ENCODE assay signal across 9 cellular contexts in the genomic region with DNA sequence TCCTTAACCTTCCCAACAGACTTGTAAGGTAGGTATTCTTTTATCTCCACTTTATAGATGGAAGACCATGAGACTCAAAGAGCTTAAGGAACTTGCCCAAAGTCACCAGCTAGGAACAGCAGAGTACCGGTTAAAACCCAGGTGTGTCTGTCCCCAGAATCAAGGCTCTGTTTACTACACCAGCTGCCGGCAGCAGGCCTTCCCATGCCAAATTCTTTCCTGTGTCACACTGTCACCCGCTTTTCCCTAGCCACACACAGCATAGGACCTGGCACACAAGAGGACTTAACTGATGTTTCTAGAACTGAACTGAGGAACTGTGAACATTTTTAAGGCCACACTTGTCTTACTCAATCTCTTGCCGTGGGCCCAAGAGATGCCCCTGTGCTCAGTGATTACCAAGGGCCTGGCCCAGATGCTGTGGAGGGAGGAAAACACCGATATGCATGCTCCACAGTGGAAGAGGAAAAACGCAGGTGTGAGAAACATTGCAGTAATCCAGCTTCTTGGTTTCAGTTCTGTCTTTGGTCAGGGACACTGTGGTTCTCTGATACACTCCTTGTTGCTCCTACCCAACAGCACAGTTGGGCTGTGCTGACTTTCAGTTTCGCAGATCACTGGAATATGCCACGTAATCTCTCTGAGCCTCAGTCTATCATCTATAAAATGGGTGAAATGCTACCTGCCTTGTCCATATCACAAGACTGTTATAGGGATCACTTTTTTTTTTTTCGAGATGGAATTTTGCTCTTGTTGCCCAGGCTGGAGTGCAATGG. TPM values are rescaled to one million over a fixed set of nuclear protein-coding genes. Genes with fewer than 3 reads are reported as not detected.
DNase-seq lines count a peak whose midpoint lies in the region; ATAC-seq and TF ChIP-seq lines count a peak whose summit lies in the region.
"Had no signal": no experiment of that assay in that cellular context is flagged by ENCODE, and none has a peak within 500 bp of the region (broad histone marks: within the 10 kb centered on the region; RNA-seq: fewer than 3 reads in every experiment).

No MANE protein-coding gene starts in this region.

- in situ Hi-C loops in GM13977 (cut with MboI; ENCODE audit: low pct_unique_long_range_greater_than_20kb, low sequenced_read_pairs, unreplicated experiment), result no loop called here

- H3K27ac ChIP-seq in KMS-11 (peak overlapping the region; percentile 84), left lung (peak overlapping the region; percentile 53 to 65)

- H3K4me3 ChIP-seq in KMS-11 (IDR thresholded peaks at IDR 0.05; ENCODE audit: insufficient read depth, low read depth, low read length) (peak overlapping the region; percentile 96), left lung (no peak overlapping the region)

- H3K79me2 ChIP-seq in KMS-11 (ENCODE audit: insufficient read depth, low read depth), result no peaks in the 10 kb centered on the region

- no peaks in the 10 kb centered on the region for H4K20me1 ChIP-seq in KMS-11 (ENCODE audit: insufficient read depth)

- no peak overlapping the region for H3K27ac Mint-ChIP-seq in nephron progenitor cell

- H3K9me3 Mint-ChIP-seq in nephron progenitor cell, result peaks cover 21% of the 10 kb centered on the region

- H3K36me3 Mint-ChIP-seq in nephron progenitor cell (ENCODE audit: low read depth), result no peaks in the 10 kb centered on the region

- H3K4me1 ChIP-seq in KMS-11 (ENCODE audit: low read depth, poor library complexity, severe bottlenecking) (peaks cover 43% of the 10 kb centered on the region), left lung (peaks cover 0 to 11% of the 10 kb centered on the region in 2 donors)

- H2AFZ ChIP-seq in KMS-11 (ENCODE audit: low read depth), result peak overlapping the region; percentile 49

- intact Hi-C loops in left lung (cut with DNase I), result no loop called here

- no peaks in the 10 kb centered on the region for H3K9me3 ChIP-seq in left lung

- peak overlapping the region; percentile 59 for H3K4me2 ChIP-seq in KMS-11

- peak overlapping the region; percentile 51; the same call in 1 of the 2 replicates for H3K9ac ChIP-seq in KMS-11

- peak; percentile 53 for DNase-seq in GM13977 (ENCODE audit: low spot score)
- DNase-seq in left lung, result no peak
- no peak for DNase-seq in HuH-7.5 (ENCODE audit: low spot score)
- no peak for DNase-seq in nephron progenitor cell
- DNase-seq in NCI-H82 (lab: John Stamatoyannopoulos, UW), result no peak
- no peak for DNase-seq in DMS53 treated with DMSO at 0.1 percent for 48 hours (lab: John Stamatoyannopoulos, UW; ENCODE audit: unreplicated experiment)

- no peaks in the 10 kb centered on the region for H3K27me3 ChIP-seq in KMS-11 (ENCODE audit: insufficient read depth, low read depth)
- H3K27me3 ChIP-seq in left lung, result no peaks in the 10 kb centered on the region

- H3K4me1 Mint-ChIP-seq in nephron progenitor cell, result no peaks in the 10 kb centered on the region

- no peaks in the 10 kb centered on the region for H3K27me3 Mint-ChIP-seq in nephron progenitor cell (ENCODE audit: low read depth, poor library complexity)

- TF ChIP-seq CTCF in GM13977 (IDR thresholded peaks at IDR 0.05; ENCODE audit: extremely low read depth, insufficient read depth, missing control alignments) (no peak), KMS-11 (conservative IDR thresholded peaks at IDR 0.05; ENCODE audit: low read depth, low read length) (0 out of 2 replicates have a peak, but pooled peaks have one; percentile 33), left lung (IDR thresholded peaks at IDR 0.05) (no peak), nephron progenitor cell (IDR thresholded peaks at IDR 0.05) (no peak)

- no peak overlapping the region for H3K4me3 Mint-ChIP-seq in nephron progenitor cell

- H3K36me3 ChIP-seq in KMS-11 (ENCODE audit: insufficient read depth), result no peaks in the 10 kb centered on the region
- H3K36me3 ChIP-seq in left lung, result no peaks in the 10 kb centered on the region

- peak; percentile 88 for ATAC-seq in GM21447 (IDR thresholded peaks at IDR 0.05; ENCODE audit: unreplicated experiment)
- peak; percentile 21 for ATAC-seq in left lung

RNA-seq across cellular contexts. Expression of gene LY9, which starts 13.9 kb away (rescaled TPM):
- total RNA-seq in left lung, result 1 to 10 TPM in 1 of 2 donors, under 1 TPM in 1; 0.82 to 2.5 TPM
- total RNA-seq: pulmonary artery endothelial cell had no signal

RNA-seq across cellular contexts. Expression of gene SLAMF7, which starts 43.1 kb away (rescaled TPM):
- 10 to 100 TPM; 16.9 to 33.8 TPM for total RNA-seq in left lung
- total RNA-seq: pulmonary artery endothelial cell had no signal
